In genomic region chr4:43234626-43235025, GRCh38 we compare ENCODE assay signal across 14 cellular contexts.
"Had no signal": no experiment of that assay in that cellular context is flagged by ENCODE, and none has a peak within 500 bp of the region (broad histone marks: within the 10 kb centered on the region; RNA-seq: fewer than 3 reads in every experiment).

No MANE protein-coding gene starts in this region.

- H3K4me3 Mint-ChIP-seq: activated CD8-positive, alpha-beta memory T cell treated with anti-CD3 and anti-CD28 coated beads, Interleukin-2, amount 10 ng/mL, durations not matched to agents 7 days and 5 days; activated T-cell treated with anti-CD3 and anti-CD28 coated beads, Interleukin-2, amount 50 U/mL, for 24 hours; mesothelial cell of epicardium; stimulated activated naive CD8-positive, alpha-beta T cell treated with anti-CD3 and anti-CD28 coated beads, Interleukin-15, amount 100 ng/mL, for 72 hours; T-helper 2 cell treated with Interferon-gamma antibody and Interleukin-4, amounts not matched to agents 5 μg/mL and 100 μg/mL, for 36 hours had no signal

- H3K27me3 Mint-ChIP-seq: activated CD8-positive, alpha-beta memory T cell treated with anti-CD3 and anti-CD28 coated beads, Interleukin-2, amount 10 ng/mL, durations not matched to agents 7 days and 5 days; activated T-cell treated with anti-CD3 and anti-CD28 coated beads, Interleukin-2, amount 50 U/mL, for 24 hours; stimulated activated naive CD8-positive, alpha-beta T cell treated with anti-CD3 and anti-CD28 coated beads, Interleukin-15, amount 100 ng/mL, for 72 hours had no signal

- H3K36me3 ChIP-seq: breast epithelium, gastroesophageal sphincter, pancreas had no signal

- ATAC-seq: activated CD4-positive, CD25-positive, alpha-beta regulatory T cell treated with anti-CD3 and anti-CD28 coated beads, Interleukin-2, amount 50 U/mL, for 24 hours; activated CD8-positive, alpha-beta memory T cell treated with anti-CD3 and anti-CD28 coated beads, Interleukin-2, amount 10 ng/mL, durations not matched to agents 7 days and 5 days; activated naive CD4-positive, alpha-beta T cell treated with anti-CD3 and anti-CD28 coated beads, Interleukin-2, amount 50 U/mL, for 72 hours; gastroesophageal sphincter; pancreas; stimulated activated naive CD8-positive, alpha-beta T cell treated with anti-CD3 and anti-CD28 coated beads, Interleukin-15, amount 100 ng/mL, for 72 hours had no signal

- DNase-seq: activated CD4-positive, alpha-beta T cell treated with anti-CD3 and anti-CD28 coated beads, Interleukin-2, amount 50 U/mL, for 48 hours; activated CD8-positive, alpha-beta memory T cell treated with anti-CD3 and anti-CD28 coated beads, Interleukin-2, amount 10 ng/mL, durations not matched to agents 7 days and 5 days; activated effector memory CD4-positive, alpha-beta T cell treated with Interleukin-2 at 50 U/mL for 16 hours; activated T-cell treated with anti-CD3 and anti-CD28 coated beads, Interleukin-2, amount 50 U/mL, for 24 hours; pancreas; stimulated activated CD4-positive, alpha-beta T cell treated with anti-CD3 and anti-CD28 coated beads, Interleukin-4, amount 100 ng/mL, for 1 hour; stimulated activated naive CD8-positive, alpha-beta T cell treated with anti-CD3 and anti-CD28 coated beads, Interleukin-15, amount 100 ng/mL, for 72 hours; testis had no signal

- H3K4me1 Mint-ChIP-seq: activated CD8-positive, alpha-beta memory T cell treated with anti-CD3 and anti-CD28 coated beads, Interleukin-2, amount 10 ng/mL, durations not matched to agents 7 days and 5 days; mesothelial cell of epicardium; stimulated activated naive CD8-positive, alpha-beta T cell treated with anti-CD3 and anti-CD28 coated beads, Interleukin-15, amount 100 ng/mL, for 72 hours had no signal

- H3K27ac Mint-ChIP-seq: activated CD8-positive, alpha-beta memory T cell treated with anti-CD3 and anti-CD28 coated beads, Interleukin-2, amount 10 ng/mL, durations not matched to agents 7 days and 5 days; activated naive CD4-positive, alpha-beta T cell treated with anti-CD3 and anti-CD28 coated beads, Interleukin-2, amount 50 U/mL, for 72 hours; activated T-cell treated with anti-CD3 and anti-CD28 coated beads, Interleukin-2, amount 50 U/mL, for 24 hours; mesothelial cell of epicardium; stimulated activated naive CD8-positive, alpha-beta T cell treated with anti-CD3 and anti-CD28 coated beads, Interleukin-15, amount 100 ng/mL, for 72 hours; T-helper 2 cell treated with Interferon-gamma antibody and Interleukin-4, amounts not matched to agents 5 μg/mL and 100 μg/mL, for 36 hours had no signal

- H3K36me3 Mint-ChIP-seq: activated CD8-positive, alpha-beta memory T cell treated with anti-CD3 and anti-CD28 coated beads, Interleukin-2, amount 10 ng/mL, durations not matched to agents 7 days and 5 days; activated naive CD4-positive, alpha-beta T cell treated with anti-CD3 and anti-CD28 coated beads, Interleukin-2, amount 50 U/mL, for 72 hours; mesothelial cell of epicardium had no signal

- H3K9me3 ChIP-seq: breast epithelium, gastroesophageal sphincter, pancreas, testis had no signal

- H3K27ac ChIP-seq: breast epithelium, gastroesophageal sphincter, pancreas, testis had no signal

- H3K27me3 ChIP-seq: breast epithelium, gastroesophageal sphincter, pancreas, testis had no signal

- H3K4me3 ChIP-seq: breast epithelium, gastroesophageal sphincter, pancreas, testis had no signal

- H3K9me3 Mint-ChIP-seq: mesothelial cell of epicardium; stimulated activated naive CD8-positive, alpha-beta T cell treated with anti-CD3 and anti-CD28 coated beads, Interleukin-15, amount 100 ng/mL, for 72 hours had no signal

- H3K4me1 ChIP-seq: breast epithelium, gastroesophageal sphincter, pancreas, testis had no signal
